ENCODE assay signal across 22 cellular contexts in the genomic region with DNA sequence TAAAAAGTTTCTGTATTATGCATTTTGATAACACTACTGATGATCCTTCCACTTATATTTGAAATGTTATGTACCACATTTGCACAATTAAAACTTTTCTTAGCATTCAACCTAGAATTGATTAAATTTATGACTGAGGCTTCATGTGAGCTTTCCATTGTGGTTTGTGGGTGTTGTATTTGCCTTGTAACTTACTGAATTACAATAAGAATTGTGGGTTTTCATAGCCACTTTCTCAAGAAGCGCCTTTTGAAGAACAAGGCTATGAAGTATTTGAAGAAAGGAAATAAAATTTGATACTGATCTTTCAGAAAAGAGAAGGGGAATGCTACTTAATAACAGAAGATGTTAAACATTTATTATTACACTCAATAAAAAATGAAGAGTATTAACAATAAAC. TPM values are rescaled to one million over a fixed set of nuclear protein-coding genes. Genes with fewer than 3 reads are reported as not detected.
"Had no signal": no experiment of that assay in that cellular context is flagged by ENCODE, and none has a peak within 500 bp of the region (broad histone marks: within the 10 kb centered on the region; RNA-seq: fewer than 3 reads in every experiment).

No MANE protein-coding gene starts in this region.

- DNase-seq: Karpas-422, KG1, MM.1S, NCI-H1092 treated with DMSO at 0.1 percent for 48 hours, NCI-H1436, NCI-H187, NCI-H2029, NCI-H2081 treated with DMSO at 0.1 percent for 48 hours, NCI-H2171, NCI-H226, NCI-H446, NCI-H510A, NCI-H524 treated with DMSO at 0.1 percent for 48 hours, NCI-H69, NCI-H774, Right ventricle myocardium superior, RPMI8226, SIG-M5 had no signal

- H3K27me3 ChIP-seq: SJSA1 had no signal

- H3K36me3 ChIP-seq: SJSA1 had no signal

- H3K27ac ChIP-seq: SJSA1, SK-N-MC had no signal

- H3K4me3 ChIP-seq: SJSA1, SK-N-MC had no signal

- H3K9me3 ChIP-seq: SJSA1 had no signal

RNA-seq across cellular contexts. Expression of a gene that starts 7.0 kb away (rescaled TPM):
- total RNA-seq: HT-29, M059J, Right ventricle myocardium superior, SJSA1 had no signal

RNA-seq across cellular contexts. Expression of a gene that starts 19.4 kb away (rescaled TPM):
- total RNA-seq: HT-29, SJSA1 had no signal
